Comparison of ENCODE assay signal across 9 cellular contexts in genomic region chr3:40615110-40615915, GRCh38.
A peak's percentile ranks its signal among the peaks of the same experiment; 100 is the strongest.
DNase-seq lines count a peak whose midpoint lies in the region; ATAC-seq, FAIRE-seq and TF ChIP-seq lines count a peak whose summit lies in the region.
"Had no signal": no experiment of that assay in that cellular context is flagged by ENCODE, and none has a peak within 500 bp of the region (broad histone marks: within the 10 kb centered on the region; RNA-seq: fewer than 3 reads in every experiment).

No MANE protein-coding gene starts in this region.

- no peaks in the 10 kb centered on the region for H3K9me3 ChIP-seq in neuron (ENCODE audit: low read length)

- peaks cover 22% of the 10 kb centered on the region for H3K4me1 ChIP-seq in neuron (ENCODE audit: insufficient read depth, low read length)

- H3K27me3 ChIP-seq in neuron (ENCODE audit: insufficient read depth, low read length) = no peaks in the 10 kb centered on the region

- H3K4me3 ChIP-seq in epithelial cell of proximal tubule (ENCODE audit: low read depth, low read length) (peak overlapping the region; percentile 40), neuron (ENCODE audit: low read length) (peak overlapping the region; percentile 53)

- DNase-seq in D721Med (ENCODE audit: insufficient read length, low spot score) (peak; percentile 31), NCI-H446 treated with DMSO at 0.1 percent for 48 hours (lab: John Stamatoyannopoulos, UW) (peak; percentile 20), epithelial cell of proximal tubule (ENCODE audit: low read depth) (no peak), SW480 (ENCODE audit: low spot score) (no peak), NCI-H128 (lab: John Stamatoyannopoulos, UW; ENCODE audit: unreplicated experiment) (no peak), NOMO-1 treated with dmso at 0.1 percent for 144 hours (lab: John Stamatoyannopoulos, UW; ENCODE audit: unreplicated experiment) (no peak)
- DNase-seq: NCI-H1436 treated with DMSO at 0.1 percent for 48 hours had no signal

- TF ChIP-seq CTCF in D721Med (IDR thresholded peaks at IDR 0.05; ENCODE audit: insufficient read depth, missing control alignments) (no peak), epithelial cell of proximal tubule (conservative IDR thresholded peaks at IDR 0.05; ENCODE audit: low read depth, low read length) (no peak)

- H2AFZ ChIP-seq in neuron (ENCODE audit: low read depth, low read length) = peak overlapping the region; percentile 72

- H3K36me3 ChIP-seq in neuron (ENCODE audit: insufficient read depth, low read length) = no peaks in the 10 kb centered on the region

- ATAC-seq in HG02840 (IDR thresholded peaks at IDR 0.05; ENCODE audit: low FRiP score, unreplicated experiment) = no peak

- FAIRE-seq in D721Med (lab: Jason Lieb, UNC) = no peak

Comparison
In these comparisons a context has a peak if more than half of its experiments do, and no peak if none do; other contexts are left out.
1. DNase-seq: peak in D721Med (single experiment) and NCI-H446 treated with DMSO at 0.1 percent for 48 hours (single experiment); none in epithelial cell of proximal tubule (single experiment), SW480 (single experiment), NCI-H128 (single experiment) and NOMO-1 treated with dmso at 0.1 percent for 144 hours (single experiment).